In the genomic region with DNA sequence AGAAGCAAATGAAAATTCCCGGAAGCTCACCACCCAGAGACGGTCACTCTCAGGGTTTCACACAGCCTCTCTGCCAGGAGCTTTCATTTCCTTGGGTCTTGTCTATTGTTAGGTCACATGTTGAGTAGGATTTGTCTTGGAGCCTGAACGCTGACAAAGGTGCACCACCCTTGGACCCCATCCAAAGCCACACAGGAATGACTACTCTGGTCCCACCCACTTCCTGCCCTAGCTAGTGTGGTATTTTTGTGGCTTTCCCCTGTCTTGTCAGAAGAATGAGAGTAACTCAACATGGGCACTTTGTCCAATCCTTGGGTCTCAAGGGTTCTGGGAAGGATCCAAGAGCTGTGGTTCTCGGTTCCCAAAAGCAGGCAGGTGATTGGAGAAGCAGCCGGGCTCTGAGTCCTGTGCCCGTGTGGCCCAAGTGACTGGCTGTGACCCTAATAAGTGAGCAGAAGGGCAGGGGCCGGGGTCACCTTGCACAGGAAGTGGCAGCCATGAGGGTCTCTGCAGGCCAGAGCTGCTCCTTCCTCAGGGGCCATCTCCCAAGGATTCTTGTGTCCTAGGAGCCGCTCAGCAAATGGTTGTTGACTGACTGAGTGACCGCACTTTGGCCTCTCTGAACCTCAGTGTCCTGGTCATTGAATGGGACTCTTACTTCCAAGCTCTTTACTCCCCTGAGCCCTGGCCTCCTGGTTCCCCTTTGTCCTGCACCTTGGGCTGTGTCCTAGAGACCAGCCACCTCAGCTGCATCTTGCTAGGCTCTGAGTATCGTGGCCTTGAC, we compare ENCODE assay signal across 8 cellular contexts. TPM values are rescaled to one million over a fixed set of nuclear protein-coding genes. Genes with fewer than 3 reads are reported as not detected.
A peak's percentile ranks its signal among the peaks of the same experiment; 100 is the strongest.
DNase-seq lines count a peak whose midpoint lies in the region; ATAC-seq, FAIRE-seq and TF ChIP-seq lines count a peak whose summit lies in the region.

No MANE protein-coding gene starts in this region.

- no peaks in the 10 kb centered on the region for H3K9me3 Mint-ChIP-seq in activated CD4-positive, alpha-beta T cell treated with anti-CD3 and anti-CD28 coated beads, Interleukin-2, amount 10 ng/mL, durations not matched to agents 24 days and 14 days
- no peaks in the 10 kb centered on the region for H3K9me3 Mint-ChIP-seq in effector memory CD8-positive, alpha-beta T cell

- H2AFZ ChIP-seq in KMS-11 (ENCODE audit: low read depth) = peak overlapping the region; percentile 60

- H3K9ac ChIP-seq in KMS-11 = no peak overlapping the region; the same call in 1 of the 2 replicates

- peaks cover 45% of the 10 kb centered on the region for H3K4me1 ChIP-seq in KMS-11 (ENCODE audit: low read depth, poor library complexity, severe bottlenecking)

- H3K4me2 ChIP-seq in KMS-11 = peak overlapping the region; percentile 57

- DNase-seq in GM18507 (ENCODE audit: extremely low spot score, insufficient read length, low read depth) (no peak), sciatic nerve (ENCODE audit: low spot score) (no peak), SKM-1 treated with dmso at 0.1 percent for 144 hours (lab: John Stamatoyannopoulos, UW; ENCODE audit: unreplicated experiment) (no peak)
- peak; percentile 92 for DNase-seq in activated CD4-positive, alpha-beta T cell treated with anti-CD3 and anti-CD28 coated beads, Interleukin-2, amount 10 ng/mL, durations not matched to agents 24 days and 14 days
- peak; percentile 75 to 77 (median 76) for DNase-seq in effector memory CD8-positive, alpha-beta T cell
- DNase-seq in stimulated activated CD4-positive, alpha-beta T cell treated with anti-CD3 and anti-CD28 coated beads, Interleukin-4, amount 100 ng/mL, for 1 hour = peak; percentile 60

- peak overlapping the region; percentile 73 for H3K4me3 Mint-ChIP-seq in activated CD4-positive, alpha-beta T cell treated with anti-CD3 and anti-CD28 coated beads, Interleukin-2, amount 10 ng/mL, durations not matched to agents 24 days and 14 days
- peak overlapping the region; percentile 83 to 84 for H3K4me3 Mint-ChIP-seq in effector memory CD8-positive, alpha-beta T cell

- no peaks in the 10 kb centered on the region for H3K36me3 Mint-ChIP-seq in activated CD4-positive, alpha-beta T cell treated with anti-CD3 and anti-CD28 coated beads, Interleukin-2, amount 10 ng/mL, durations not matched to agents 24 days and 14 days (ENCODE audit: low read depth)
- peaks cover 5% of the 10 kb centered on the region for H3K36me3 Mint-ChIP-seq in effector memory CD8-positive, alpha-beta T cell (ENCODE audit: insufficient read depth)

- no peaks in the 10 kb centered on the region for H4K20me1 ChIP-seq in KMS-11 (ENCODE audit: insufficient read depth)

- no peaks in the 10 kb centered on the region for H3K27me3 ChIP-seq in KMS-11 (ENCODE audit: insufficient read depth, low read depth)

- intact Hi-C loops in activated CD4-positive, alpha-beta T cell treated with anti-CD3 and anti-CD28 coated beads, Interleukin-2, amount 10 ng/mL, durations not matched to agents 24 days and 14 days (cut with micrococcal nuclease) = loop anchor here (5.0 to 10.0 kb wide), 3 partner anchors 77 to 351 kb away; partner anchors contain the start of gene ZNF484
- intact Hi-C loops in sciatic nerve (cut with DNase I) = no loop called here

- peak overlapping the region; percentile 46 for H3K27ac ChIP-seq in KMS-11

- FAIRE-seq in GM18507 (lab: Jason Lieb, UNC) = peak; percentile 81

- H3K27me3 Mint-ChIP-seq in activated CD4-positive, alpha-beta T cell treated with anti-CD3 and anti-CD28 coated beads, Interleukin-2, amount 10 ng/mL, durations not matched to agents 24 days and 14 days = peaks cover 3% of the 10 kb centered on the region
- no peaks in the 10 kb centered on the region for H3K27me3 Mint-ChIP-seq in effector memory CD8-positive, alpha-beta T cell

- no peaks in the 10 kb centered on the region for H3K36me3 ChIP-seq in KMS-11 (ENCODE audit: insufficient read depth)

- H3K4me1 Mint-ChIP-seq in activated CD4-positive, alpha-beta T cell treated with anti-CD3 and anti-CD28 coated beads, Interleukin-2, amount 10 ng/mL, durations not matched to agents 24 days and 14 days = peaks cover 38% of the 10 kb centered on the region
- H3K4me1 Mint-ChIP-seq in effector memory CD8-positive, alpha-beta T cell (ENCODE audit: low read depth in 2 of 2) = peaks cover 49 to 52% of the 10 kb centered on the region in 2 donors

- no peak overlapping the region for H3K4me3 ChIP-seq in KMS-11 (IDR thresholded peaks at IDR 0.05; ENCODE audit: insufficient read depth, low read depth, low read length)

- H3K79me2 ChIP-seq in KMS-11 (ENCODE audit: insufficient read depth, low read depth) = no peaks in the 10 kb centered on the region

- peak; percentile 95 for ATAC-seq in effector memory CD8-positive, alpha-beta T cell (replicated peaks)
- no peak for ATAC-seq in sciatic nerve
- no peak for ATAC-seq in HG03025 (IDR thresholded peaks at IDR 0.05; ENCODE audit: low FRiP score, unreplicated experiment)

- TF ChIP-seq CTCF in KMS-11 (conservative IDR thresholded peaks at IDR 0.05; ENCODE audit: low read depth, low read length) = no peak

- H3K27ac Mint-ChIP-seq in activated CD4-positive, alpha-beta T cell treated with anti-CD3 and anti-CD28 coated beads, Interleukin-2, amount 10 ng/mL, durations not matched to agents 24 days and 14 days = peak overlapping the region; percentile 92
- H3K27ac Mint-ChIP-seq in effector memory CD8-positive, alpha-beta T cell = peak overlapping the region; percentile 93 to 96

RNA-seq across cellular contexts. Expression of gene FGD3, which starts 6.9 kb away (rescaled TPM):
- 39.5 and 39.7 TPM in 2 replicates for total RNA-seq in activated CD4-positive, alpha-beta T cell treated with anti-CD3 and anti-CD28 coated beads, Interleukin-2, amount 10 ng/mL, durations not matched to agents 24 days and 14 days
- total RNA-seq in sciatic nerve = 11.1 TPM

Comparison
In these comparisons a context has a peak if more than half of its experiments do, and no peak if none do; other contexts are left out.
1. DNase-seq: peak in activated CD4-positive, alpha-beta T cell treated with anti-CD3 and anti-CD28 coated beads, Interleukin-2, amount 10 ng/mL, durations not matched to agents 24 days and 14 days (single experiment), effector memory CD8-positive, alpha-beta T cell (3 of 3) and stimulated activated CD4-positive, alpha-beta T cell treated with anti-CD3 and anti-CD28 coated beads, Interleukin-4, amount 100 ng/mL, for 1 hour (single experiment); none in GM18507 (single experiment), sciatic nerve (single experiment) and SKM-1 treated with dmso at 0.1 percent for 144 hours (single experiment).